Comparison of ENCODE assay signal across 8 cellular contexts in the genomic region with DNA sequence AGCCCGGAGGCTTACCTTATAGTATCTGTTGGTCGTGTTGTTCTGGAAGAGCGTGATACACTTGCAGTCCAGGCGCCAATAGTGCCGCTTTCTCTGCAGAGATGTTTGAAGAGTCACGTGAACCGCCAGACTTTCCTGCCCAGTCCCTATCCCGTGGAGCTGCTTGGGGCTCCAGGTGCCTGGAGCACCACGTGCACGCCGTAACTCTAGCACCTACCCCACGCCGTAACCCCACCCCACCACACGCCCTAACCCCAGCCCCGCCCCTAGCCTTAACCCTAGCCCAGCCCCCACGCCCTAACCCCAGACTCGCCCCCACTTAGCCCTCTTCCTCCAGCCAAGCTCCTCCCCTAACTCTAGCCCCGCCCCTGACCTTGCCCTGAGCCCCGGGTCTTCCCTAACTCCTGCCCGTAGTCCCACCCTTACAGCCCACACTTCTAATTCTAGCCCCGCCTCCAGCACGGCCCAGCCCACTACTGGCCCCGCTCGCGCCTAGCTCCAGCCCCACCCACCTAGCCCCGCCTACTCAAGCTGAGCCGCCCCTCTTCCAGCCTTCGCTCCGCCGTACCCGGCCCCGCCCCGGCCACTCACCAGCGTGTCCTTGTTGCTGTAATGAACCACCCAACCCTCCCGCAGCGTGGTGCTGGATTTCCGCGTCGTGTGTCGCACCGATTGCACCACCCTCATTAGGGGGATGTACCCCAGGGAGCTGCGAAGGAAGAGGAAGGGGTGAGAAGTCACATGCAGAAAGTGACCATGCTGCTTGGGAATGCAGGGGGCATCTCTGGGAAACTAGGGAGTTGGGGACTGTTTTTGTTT. TPM values are rescaled to one million over a fixed set of nuclear protein-coding genes. Genes with fewer than 3 reads are reported as not detected.
A peak's percentile ranks its signal among the peaks of the same experiment; 100 is the strongest.
DNase-seq lines count a peak whose midpoint lies in the region; ATAC-seq and TF ChIP-seq lines count a peak whose summit lies in the region.

No MANE protein-coding gene starts in this region.

- peaks cover 49% of the 10 kb centered on the region for H3K36me3 Mint-ChIP-seq in activated CD8-positive, alpha-beta T cell treated with anti-CD3 and anti-CD28 coated beads for 36 hours (ENCODE audit: low read depth)

- H3K9me3 Mint-ChIP-seq in activated CD8-positive, alpha-beta T cell treated with anti-CD3 and anti-CD28 coated beads for 36 hours, result no peaks in the 10 kb centered on the region

- peak overlapping the region; percentile 64 for H3K4me3 ChIP-seq in rectal smooth muscle tissue (ENCODE audit: low read length)

- no peaks in the 10 kb centered on the region for H3K27me3 ChIP-seq in rectal smooth muscle tissue (ENCODE audit: control insufficient read depth, insufficient read depth, low read length)

- H3K36me3 ChIP-seq in rectal smooth muscle tissue (ENCODE audit: control insufficient read depth, insufficient read depth, low read length), result peaks cover 54% of the 10 kb centered on the region

- H3K27ac Mint-ChIP-seq in activated CD8-positive, alpha-beta T cell treated with anti-CD3 and anti-CD28 coated beads for 36 hours, result no peak overlapping the region

- no peak overlapping the region for H3K9ac ChIP-seq in rectal smooth muscle tissue (ENCODE audit: low read length)

- ATAC-seq in activated CD8-positive, alpha-beta T cell treated with anti-CD3 and anti-CD28 coated beads for 36 hours, result peak; percentile 78
- ATAC-seq in left ventricle myocardium superior (peak; percentile 97), HG03439 (IDR thresholded peaks at IDR 0.05; ENCODE audit: unreplicated experiment) (no peak)

- no peaks in the 10 kb centered on the region for H3K4me1 Mint-ChIP-seq in activated CD8-positive, alpha-beta T cell treated with anti-CD3 and anti-CD28 coated beads for 36 hours (ENCODE audit: low read depth)

- DNase-seq in NCI-H2081 (lab: John Stamatoyannopoulos, UW), result peak; percentile 79 to 81
- DNase-seq in NCI-H2081 treated with DMSO at 0.1 percent for 48 hours (lab: John Stamatoyannopoulos, UW), result no peak
- DNase-seq in activated CD8-positive, alpha-beta T cell treated with anti-CD3 and anti-CD28 coated beads for 36 hours, result peak; percentile 48
- DNase-seq in left ventricle myocardium superior, result peak; percentile 93
- no peak for DNase-seq in GDM1 (lab: John Stamatoyannopoulos, UW)
- no peak for DNase-seq in DMS 273 (lab: John Stamatoyannopoulos, UW; ENCODE audit: unreplicated experiment)

- H3K4me1 ChIP-seq in rectal smooth muscle tissue (ENCODE audit: control insufficient read depth, insufficient read depth, low read length), result peaks cover 4% of the 10 kb centered on the region

- POLR2A ChIA-PET in activated CD8-positive, alpha-beta T cell treated with anti-CD3 and anti-CD28 coated beads for 36 hours (lab: Charles Lee), result interaction anchor here (1.2 to 1.5 kb wide), 3 partner anchors 9 to 34 kb away, joined by 3 to 5 read pairs (median 3); no protein-coding TSS in a partner anchor

- CTCF ChIA-PET in activated CD8-positive, alpha-beta T cell treated with anti-CD3 and anti-CD28 coated beads for 36 hours (lab: Charles Lee), result interaction anchor here (0.8 to 3.7 kb wide), 4 partner anchors 8 to 143 kb away, joined by 3 to 14 read pairs (median 4); no protein-coding TSS in a partner anchor

- TF ChIP-seq CTCF in activated CD8-positive, alpha-beta T cell treated with anti-CD3 and anti-CD28 coated beads for 36 hours (IDR thresholded peaks at IDR 0.05), result no peak

- no peak overlapping the region for H3K27ac ChIP-seq in rectal smooth muscle tissue (ENCODE audit: low read depth, low read length)

- H3K4me3 Mint-ChIP-seq in activated CD8-positive, alpha-beta T cell treated with anti-CD3 and anti-CD28 coated beads for 36 hours, result no peak overlapping the region

- intact Hi-C loops in activated CD8-positive, alpha-beta T cell treated with anti-CD3 and anti-CD28 coated beads for 36 hours (cut with micrococcal nuclease), result no loop called here
- intact Hi-C loops in left ventricle myocardium superior (cut with micrococcal nuclease), result no loop called here

- H3K27me3 Mint-ChIP-seq in activated CD8-positive, alpha-beta T cell treated with anti-CD3 and anti-CD28 coated beads for 36 hours, result no peaks in the 10 kb centered on the region

RNA-seq across cellular contexts. Expression of a gene that starts 19.6 kb away (rescaled TPM):
- total RNA-seq in activated CD8-positive, alpha-beta T cell treated with anti-CD3 and anti-CD28 coated beads for 36 hours, result 10 to 100 TPM; 81.1 to 86.0 TPM
- total RNA-seq in left ventricle myocardium superior, result 9.3 TPM

RNA-seq across cellular contexts. Expression of a gene that starts 36.4 kb away (rescaled TPM):
- 1 to 10 TPM; 5.8 to 6.1 TPM for total RNA-seq in activated CD8-positive, alpha-beta T cell treated with anti-CD3 and anti-CD28 coated beads for 36 hours
- total RNA-seq in left ventricle myocardium superior, result 14.1 TPM

RNA-seq across cellular contexts. Expression of a gene that starts 48.5 kb away (rescaled TPM):
- total RNA-seq in activated CD8-positive, alpha-beta T cell treated with anti-CD3 and anti-CD28 coated beads for 36 hours, result 10 to 100 TPM in 1 of 2 experiments, 1 to 10 TPM in 1; 7.7 to 10.1 TPM
- total RNA-seq in left ventricle myocardium superior, result 15.3 TPM

RNA-seq across cellular contexts. Expression of a gene that starts 48.9 kb away (rescaled TPM):
- 10 to 100 TPM; 52.5 to 63.5 TPM for total RNA-seq in activated CD8-positive, alpha-beta T cell treated with anti-CD3 and anti-CD28 coated beads for 36 hours
- total RNA-seq in left ventricle myocardium superior, result 49.0 TPM

Comparison
In these comparisons a context has a peak if more than half of its experiments do, and no peak if none do; other contexts are left out.
1. DNase-seq: peak in NCI-H2081 (2 of 2), activated CD8-positive, alpha-beta T cell treated with anti-CD3 and anti-CD28 coated beads for 36 hours (single experiment) and left ventricle myocardium superior (single experiment); none in NCI-H2081 treated with DMSO at 0.1 percent for 48 hours (single experiment), GDM1 (single experiment) and DMS 273 (single experiment).